In genomic region chr14:55104051-55104954, GRCh38 we compare ENCODE assay signal across 9 cellular contexts. TPM values are rescaled to one million over a fixed set of nuclear protein-coding genes. Genes with fewer than 3 reads are reported as not detected.
DNase-seq lines count a peak whose midpoint lies in the region; ATAC-seq and TF ChIP-seq lines count a peak whose summit lies in the region.
"Had no signal": no experiment of that assay in that cellular context is flagged by ENCODE, and none has a peak within 500 bp of the region (broad histone marks: within the 10 kb centered on the region; RNA-seq: fewer than 3 reads in every experiment).

No MANE protein-coding gene starts in this region.

- peaks cover 25 to 32% (median 31%) of the 10 kb centered on the region in 3 donors for H3K4me1 Mint-ChIP-seq in IgD-negative memory B cell
- peaks cover 55% of the 10 kb centered on the region for H3K4me1 Mint-ChIP-seq in activated naive CD8-positive, alpha-beta T cell treated with anti-CD3 and anti-CD28 coated beads, Interleukin-2, amount 10 ng/mL, durations not matched to agents 7 days and 5 days

- no peak for DNase-seq in activated naive CD8-positive, alpha-beta T cell treated with anti-CD3 and anti-CD28 coated beads, Interleukin-2, amount 10 ng/mL, durations not matched to agents 7 days and 5 days
- peak; percentile 24 for DNase-seq in mesenteric fat pad (ENCODE audit: low spot score)
- DNase-seq in H7 = no peak
- DNase-seq in NK-92 treated with Interleukin-12 subunit alpha and Interleukin-12 subunit beta, amount 100 ng/mL, for 24 hours (lab: John Stamatoyannopoulos, UW) = no peak
- no peak for DNase-seq in HPDE6-E6E7 (ENCODE audit: extremely low spot score)
- DNase-seq: naive thymus-derived CD4-positive, alpha-beta T cell had no signal

- no peaks in the 10 kb centered on the region for H3K36me3 ChIP-seq in H7 (replicated peaks; ENCODE audit: control insufficient read depth, insufficient read depth, low read length)

- no peaks in the 10 kb centered on the region for H3K9me3 Mint-ChIP-seq in IgD-negative memory B cell
- peaks cover 12% of the 10 kb centered on the region for H3K9me3 Mint-ChIP-seq in activated naive CD8-positive, alpha-beta T cell treated with anti-CD3 and anti-CD28 coated beads, Interleukin-2, amount 10 ng/mL, durations not matched to agents 7 days and 5 days

- ATAC-seq in activated naive CD8-positive, alpha-beta T cell treated with anti-CD3 and anti-CD28 coated beads, Interleukin-2, amount 10 ng/mL, durations not matched to agents 7 days and 5 days (ENCODE audit: low read depth) = no peak
- no peak for ATAC-seq in GM19452 (IDR thresholded peaks at IDR 0.05; ENCODE audit: unreplicated experiment)
- ATAC-seq: naive thymus-derived CD4-positive, alpha-beta T cell had no signal

- peaks cover 3% of the 10 kb centered on the region for H3K36me3 Mint-ChIP-seq in IgD-negative memory B cell
- H3K36me3 Mint-ChIP-seq in activated naive CD8-positive, alpha-beta T cell treated with anti-CD3 and anti-CD28 coated beads, Interleukin-2, amount 10 ng/mL, durations not matched to agents 7 days and 5 days = peaks cover 17% of the 10 kb centered on the region

- H3K4me3 ChIP-seq in H7 (ENCODE audit: insufficient read depth, low read depth, low read length) = no peak overlapping the region

- H3K27ac Mint-ChIP-seq in IgD-negative memory B cell = peak overlapping the region in 2 of 3 donors; percentile 69 to 95
- peak overlapping the region; percentile 99 for H3K27ac Mint-ChIP-seq in activated naive CD8-positive, alpha-beta T cell treated with anti-CD3 and anti-CD28 coated beads, Interleukin-2, amount 10 ng/mL, durations not matched to agents 7 days and 5 days

- peak overlapping the region in 3 of 4 donors; percentile 44 to 93 (median 80) for H3K4me3 Mint-ChIP-seq in IgD-negative memory B cell
- peak overlapping the region; percentile 70 for H3K4me3 Mint-ChIP-seq in activated naive CD8-positive, alpha-beta T cell treated with anti-CD3 and anti-CD28 coated beads, Interleukin-2, amount 10 ng/mL, durations not matched to agents 7 days and 5 days

- POLR2A ChIA-PET in activated naive CD8-positive, alpha-beta T cell treated with anti-CD3 and anti-CD28 coated beads, Interleukin-2, amount 10 ng/mL, durations not matched to agents 7 days and 5 days (lab: Charles Lee) = interaction anchor here (0.8 to 4.0 kb wide), 5 partner anchors 22 to 168 kb away, joined by 3 to 55 read pairs (median 8); partner anchors contain the start of genes DLGAP5, FBXO34, LGALS3 and MAPK1IP1L

- H3K27me3 ChIP-seq in H7 (ENCODE audit: control insufficient read depth, insufficient read depth, low read length) = no peaks in the 10 kb centered on the region; the same call in 1 of the 2 replicates

- H3K27me3 Mint-ChIP-seq in IgD-negative memory B cell = no peaks in the 10 kb centered on the region
- no peaks in the 10 kb centered on the region for H3K27me3 Mint-ChIP-seq in activated naive CD8-positive, alpha-beta T cell treated with anti-CD3 and anti-CD28 coated beads, Interleukin-2, amount 10 ng/mL, durations not matched to agents 7 days and 5 days
- H3K27me3 Mint-ChIP-seq: naive thymus-derived CD4-positive, alpha-beta T cell had no signal

- peak overlapping the region; percentile 69 for H3K27ac ChIP-seq in 22Rv1

- no peak for TF ChIP-seq CTCF in 22Rv1 (IDR thresholded peaks at IDR 0.05)

RNA-seq across cellular contexts. Expression of gene LGALS3, which starts 24.7 kb away (rescaled TPM):
- 7.6 TPM for polyA plus RNA-seq in IgD-negative memory B cell
- 100 to 1,000 TPM; 115 to 119 TPM for total RNA-seq in activated naive CD8-positive, alpha-beta T cell treated with anti-CD3 and anti-CD28 coated beads, Interleukin-2, amount 10 ng/mL, durations not matched to agents 7 days and 5 days
- total RNA-seq in mesenteric fat pad = 241 TPM
- total RNA-seq in H7 (2014; rRNA removed; shearing (Covaris generic)) = 0.18 and 1.6 TPM in 2 replicates

RNA-seq across cellular contexts. Expression of gene MAPK1IP1L, which starts 52.9 kb away (rescaled TPM):
- 119 TPM for polyA plus RNA-seq in IgD-negative memory B cell
- total RNA-seq in activated naive CD8-positive, alpha-beta T cell treated with anti-CD3 and anti-CD28 coated beads, Interleukin-2, amount 10 ng/mL, durations not matched to agents 7 days and 5 days = 10 to 100 TPM; 87.1 to 87.3 TPM
- total RNA-seq in mesenteric fat pad = 89.6 TPM
- 45.7 and 51.0 TPM in 2 replicates for total RNA-seq in H7 (2014; rRNA removed; shearing (Covaris generic))

Comparison
In these comparisons a context has a peak if more than half of its experiments do, and no peak if none do; other contexts are left out.
1. RNA of gene LGALS3, which starts 24.7 kb away (total RNA-seq): 241 TPM in mesenteric fat pad (single experiment) and 115 to 119 TPM in activated naive CD8-positive, alpha-beta T cell treated with anti-CD3 and anti-CD28 coated beads, Interleukin-2, amount 10 ng/mL, durations not matched to agents 7 days and 5 days; 0.18 to 1.6 TPM in H7; every median in the first group is over 10 times any median in the second.